In genomic region chr3:33883538-33884203, GRCh38 we compare ENCODE assay signal across 9 cellular contexts.
DNase-seq lines count a peak whose midpoint lies in the region; ATAC-seq and TF ChIP-seq lines count a peak whose summit lies in the region.
"Had no signal": no experiment of that assay in that cellular context is flagged by ENCODE, and none has a peak within 500 bp of the region (broad histone marks: within the 10 kb centered on the region; RNA-seq: fewer than 3 reads in every experiment).

No MANE protein-coding gene starts in this region.

- peak; percentile 45 for ATAC-seq in HG02884 (IDR thresholded peaks at IDR 0.05; ENCODE audit: unreplicated experiment)
- ATAC-seq: activated naive CD4-positive, alpha-beta T cell treated with anti-CD3 and anti-CD28 coated beads, Interleukin-2, amount 50 U/mL, for 72 hours had no signal

- H3K4me1 ChIP-seq in OCI-LY7 (ENCODE audit: insufficient read depth, low read length, poor library complexity, severe bottlenecking) = no peaks in the 10 kb centered on the region

- CTCF ChIA-PET in OCI-LY7 (lab: Charles Lee; ENCODE audit: unreplicated experiment) = interaction anchor here (0.9 to 1.3 kb wide), 3 partner anchors 248 to 800 kb away, joined by 3 to 5 read pairs (median 5); no protein-coding TSS in a partner anchor

- no TSS peak for BruUV-seq in OCI-LY7 (replicated peaks; lab: Mats Ljungman, UMichigan)

- peak; percentile 27 for DNase-seq in DMS153 treated with DMSO at 0.1 percent for 48 hours (lab: John Stamatoyannopoulos, UW; ENCODE audit: unreplicated experiment)
- DNase-seq in DMS153 (lab: John Stamatoyannopoulos, UW) = no peak
- peak; percentile 61 for DNase-seq in OCI-LY7 (ENCODE audit: low spot score)
- peak; percentile 40 to 55 for DNase-seq in lung microvascular endothelial cell (ENCODE audit: low read depth in 2 of 2)
- no peak for DNase-seq in HPDE6-E6E7 (ENCODE audit: extremely low spot score)
- no peak for DNase-seq in SHP77 treated with DMSO at 0.1 percent for 48 hours (lab: John Stamatoyannopoulos, UW)

- H3K27ac ChIP-seq in OCI-LY7 (ENCODE audit: low read depth, low read length, poor library complexity, severe bottlenecking) (no peak overlapping the region), cingulate gyrus (ENCODE audit: low read depth, low read length) (peak overlapping the region; percentile 26)

- no peaks in the 10 kb centered on the region for H3K36me3 ChIP-seq in OCI-LY7 (ENCODE audit: insufficient read depth, low read length)

- no peaks in the 10 kb centered on the region for H3K79me2 ChIP-seq in OCI-LY7 (ENCODE audit: insufficient read depth, low read depth, low read length)

- intact Hi-C loops in OCI-LY7 (cut with micrococcal nuclease; ENCODE audit: unreplicated experiment) = loop anchor here (1.0 to 10.0 kb wide), 4 partner anchors 131 to 800 kb away; no protein-coding TSS in a partner anchor

- POLR2A ChIA-PET in OCI-LY7 (lab: Charles Lee) = interaction anchor here (0.6 to 1.1 kb wide), 4 partner anchors 12 to 379 kb away, joined by 3 to 4 read pairs (median 3); no protein-coding TSS in a partner anchor

- peak; percentile 98 for TF ChIP-seq CTCF in OCI-LY7 (conservative IDR thresholded peaks at IDR 0.05; ENCODE audit: low read length)

- no peaks in the 10 kb centered on the region for H3K9me2 ChIP-seq in OCI-LY7 (ENCODE audit: insufficient read depth, low read length)

- H3K9me3 ChIP-seq in OCI-LY7 (ENCODE audit: low read length) = no peaks in the 10 kb centered on the region

- H3K4me3 ChIP-seq in OCI-LY7 (ENCODE audit: low read depth, low read length, poor library complexity, severe bottlenecking) = no peak overlapping the region

- peak overlapping the region; percentile 80 for H2AFZ ChIP-seq in OCI-LY7 (ENCODE audit: low read length)

- no peaks in the 10 kb centered on the region for H4K20me1 ChIP-seq in OCI-LY7 (ENCODE audit: insufficient read depth, low read length)

- H3K4me2 ChIP-seq in OCI-LY7 (ENCODE audit: low read length) = peak overlapping the region; percentile 56

Comparison
In these comparisons a context has a peak if more than half of its experiments do, and no peak if none do; other contexts are left out.
1. DNase-seq: peak in DMS153 treated with DMSO at 0.1 percent for 48 hours (single experiment), OCI-LY7 (single experiment) and lung microvascular endothelial cell (2 of 2); none in DMS153 (single experiment), HPDE6-E6E7 (single experiment) and SHP77 treated with DMSO at 0.1 percent for 48 hours (single experiment).